Comparison of ENCODE assay signal across 1 cellular context in the genomic region with DNA sequence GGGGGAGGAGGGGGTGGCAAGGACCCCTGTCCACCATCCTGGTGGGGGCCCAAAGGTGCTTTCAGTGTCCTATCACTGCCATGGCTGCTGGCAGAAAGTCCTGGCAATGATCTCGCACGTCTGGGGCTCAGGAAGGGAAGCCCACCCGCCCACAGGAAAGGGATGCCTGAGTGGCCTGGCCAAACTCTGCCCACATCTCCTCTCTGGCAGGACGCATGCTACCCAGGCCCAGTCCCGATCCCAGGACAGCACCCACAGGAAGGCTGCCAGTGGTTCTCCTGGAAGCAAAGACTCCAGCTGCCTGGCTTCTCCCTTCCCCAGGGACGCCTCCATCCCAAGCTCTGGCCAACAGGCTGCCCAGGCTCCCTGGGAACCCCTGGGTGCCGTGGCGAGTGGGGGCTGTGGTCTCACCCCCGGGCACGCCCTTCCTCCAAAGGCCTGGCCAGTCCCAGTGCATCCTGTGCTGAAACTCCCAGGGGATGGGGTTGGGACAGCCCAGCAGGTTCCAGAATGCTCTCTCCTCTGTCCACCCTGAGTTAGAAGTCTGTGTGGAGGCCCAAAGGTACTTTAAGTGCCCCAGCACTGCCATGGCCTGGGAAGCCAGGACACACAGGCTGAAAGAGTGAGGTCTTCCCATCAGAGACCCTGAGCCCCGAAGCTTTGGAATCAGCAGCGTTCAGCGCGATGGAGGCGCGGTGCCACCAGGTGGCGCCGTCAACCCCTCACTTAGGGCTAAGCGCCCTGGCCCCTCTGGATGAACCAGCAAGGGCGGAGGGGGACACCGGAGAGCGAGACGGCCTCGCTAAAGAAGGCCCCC.
TF ChIP-seq lines count a peak whose summit lies in the region.

No MANE protein-coding gene starts in this region.

TF ChIP-seq in HepG2, 621 proteins besides CTCF, POLR2A, EP300 and RAD21 (continued from another document and continues in another):
- TF ChIP-seq, protein P1, sequence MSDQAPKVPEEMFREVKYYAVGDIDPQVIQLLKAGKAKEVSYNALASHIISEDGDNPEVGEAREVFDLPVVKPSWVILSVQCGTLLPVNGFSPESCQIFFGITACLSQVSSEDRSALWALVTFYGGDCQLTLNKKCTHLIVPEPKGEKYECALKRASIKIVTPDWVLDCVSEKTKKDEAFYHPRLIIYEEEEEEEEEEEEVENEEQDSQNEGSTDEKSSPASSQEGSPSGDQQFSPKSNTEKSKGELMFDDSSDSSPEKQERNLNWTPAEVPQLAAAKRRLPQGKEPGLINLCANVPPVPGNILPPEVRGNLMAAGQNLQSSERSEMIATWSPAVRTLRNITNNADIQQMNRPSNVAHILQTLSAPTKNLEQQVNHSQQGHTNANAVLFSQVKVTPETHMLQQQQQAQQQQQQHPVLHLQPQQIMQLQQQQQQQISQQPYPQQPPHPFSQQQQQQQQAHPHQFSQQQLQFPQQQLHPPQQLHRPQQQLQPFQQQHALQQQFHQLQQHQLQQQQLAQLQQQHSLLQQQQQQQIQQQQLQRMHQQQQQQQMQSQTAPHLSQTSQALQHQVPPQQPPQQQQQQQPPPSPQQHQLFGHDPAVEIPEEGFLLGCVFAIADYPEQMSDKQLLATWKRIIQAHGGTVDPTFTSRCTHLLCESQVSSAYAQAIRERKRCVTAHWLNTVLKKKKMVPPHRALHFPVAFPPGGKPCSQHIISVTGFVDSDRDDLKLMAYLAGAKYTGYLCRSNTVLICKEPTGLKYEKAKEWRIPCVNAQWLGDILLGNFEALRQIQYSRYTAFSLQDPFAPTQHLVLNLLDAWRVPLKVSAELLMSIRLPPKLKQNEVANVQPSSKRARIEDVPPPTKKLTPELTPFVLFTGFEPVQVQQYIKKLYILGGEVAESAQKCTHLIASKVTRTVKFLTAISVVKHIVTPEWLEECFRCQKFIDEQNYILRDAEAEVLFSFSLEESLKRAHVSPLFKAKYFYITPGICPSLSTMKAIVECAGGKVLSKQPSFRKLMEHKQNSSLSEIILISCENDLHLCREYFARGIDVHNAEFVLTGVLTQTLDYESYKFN (CRISPR knock-in tag; conservative IDR thresholded peaks at IDR 0.05): no peak
- TF ChIP-seq FOXM1 (CRISPR knock-in tag; IDR thresholded peaks at IDR 0.05) (no peak), MED13 (CRISPR knock-in tag; IDR thresholded peaks at IDR 0.05) (no peak), MAF1 (CRISPR knock-in tag; IDR thresholded peaks at IDR 0.05; ENCODE audit: borderline replicate concordance) (no peak), FOXC1 (CRISPR knock-in tag; IDR thresholded peaks at IDR 0.05; ENCODE audit: borderline replicate concordance) (no peak), CBX1 (IDR thresholded peaks at IDR 0.05; ENCODE audit: low read depth) (no peak), ZNF607 (CRISPR knock-in tag; IDR thresholded peaks at IDR 0.05; ENCODE audit: borderline replicate concordance) (no peak), HIVEP1 (CRISPR knock-in tag; IDR thresholded peaks at IDR 0.05) (no peak), HOXA5 (CRISPR knock-in tag; IDR thresholded peaks at IDR 0.05) (peak; percentile 63; the same call in 1 of the 2 replicates), HES4 (CRISPR knock-in tag; IDR thresholded peaks at IDR 0.05; ENCODE audit: borderline replicate concordance) (no peak), AGO1 (IDR thresholded peaks at IDR 0.05; ENCODE audit: low read depth, low read length, poor library complexity, severe bottlenecking) (no peak), KLF13 (CRISPR knock-in tag; IDR thresholded peaks at IDR 0.05) (no peak; the same call in 1 of the 2 replicates), KMT2A (CRISPR knock-in tag; IDR thresholded peaks at IDR 0.05) (peak; percentile 26; the same call in 1 of the 2 replicates), HMGA1 (CRISPR knock-in tag; conservative IDR thresholded peaks at IDR 0.05) (no peak), NR3C1 (CRISPR knock-in tag; IDR thresholded peaks at IDR 0.05) (no peak), RBAK (CRISPR knock-in tag; IDR thresholded peaks at IDR 0.05) (no peak), ZNF3 (CRISPR knock-in tag; IDR thresholded peaks at IDR 0.05) (no peak), ATAD3A (CRISPR knock-in tag; IDR thresholded peaks at IDR 0.05) (no peak), FOXA3 (CRISPR knock-in tag; IDR thresholded peaks at IDR 0.05) (no peak), KDM3A (CRISPR knock-in tag; IDR thresholded peaks at IDR 0.05; ENCODE audit: low read depth) (peak; percentile 69; the same call in 1 of the 2 replicates), MEF2D (CRISPR knock-in tag; IDR thresholded peaks at IDR 0.05) (0 out of 2 replicates have a peak, but pooled peaks have one; percentile 23), HNRNPL (IDR thresholded peaks at IDR 0.05; ENCODE audit: low read depth, low read length) (no peak), ZSCAN31 (CRISPR knock-in tag; IDR thresholded peaks at IDR 0.05; ENCODE audit: low read depth) (no peak), ZNF30 (CRISPR knock-in tag; IDR thresholded peaks at IDR 0.05) (no peak)
- TF ChIP-seq, protein P2, sequence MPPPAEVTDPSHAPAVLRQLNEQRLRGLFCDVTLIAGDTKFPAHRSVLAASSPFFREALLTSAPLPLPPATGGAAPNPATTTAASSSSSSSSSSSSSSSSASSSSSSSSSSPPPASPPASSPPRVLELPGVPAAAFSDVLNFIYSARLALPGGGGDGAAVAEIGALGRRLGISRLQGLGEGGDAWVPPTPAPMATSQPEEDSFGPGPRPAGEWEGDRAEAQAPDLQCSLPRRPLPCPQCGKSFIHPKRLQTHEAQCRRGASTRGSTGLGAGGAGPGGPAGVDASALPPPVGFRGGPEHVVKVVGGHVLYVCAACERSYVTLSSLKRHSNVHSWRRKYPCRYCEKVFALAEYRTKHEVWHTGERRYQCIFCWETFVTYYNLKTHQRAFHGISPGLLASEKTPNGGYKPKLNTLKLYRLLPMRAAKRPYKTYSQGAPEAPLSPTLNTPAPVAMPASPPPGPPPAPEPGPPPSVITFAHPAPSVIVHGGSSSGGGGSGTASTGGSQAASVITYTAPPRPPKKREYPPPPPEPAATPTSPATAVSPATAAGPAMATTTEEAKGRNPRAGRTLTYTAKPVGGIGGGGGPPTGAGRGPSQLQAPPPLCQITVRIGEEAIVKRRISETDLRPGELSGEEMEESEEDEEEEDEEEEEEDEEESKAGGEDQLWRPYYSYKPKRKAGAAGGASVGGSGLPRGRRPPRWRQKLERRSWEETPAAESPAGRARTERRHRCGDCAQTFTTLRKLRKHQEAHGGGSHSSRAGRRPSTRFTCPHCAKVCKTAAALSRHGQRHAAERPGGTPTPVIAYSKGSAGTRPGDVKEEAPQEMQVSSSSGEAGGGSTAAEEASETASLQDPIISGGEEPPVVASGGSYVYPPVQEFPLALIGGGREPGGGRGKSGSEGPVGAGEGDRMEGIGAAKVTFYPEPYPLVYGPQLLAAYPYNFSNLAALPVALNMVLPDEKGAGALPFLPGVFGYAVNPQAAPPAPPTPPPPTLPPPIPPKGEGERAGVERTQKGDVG (CRISPR knock-in tag; IDR thresholded peaks at IDR 0.05; ENCODE audit: borderline replicate concordance): no peak
- TF ChIP-seq, protein P3, sequence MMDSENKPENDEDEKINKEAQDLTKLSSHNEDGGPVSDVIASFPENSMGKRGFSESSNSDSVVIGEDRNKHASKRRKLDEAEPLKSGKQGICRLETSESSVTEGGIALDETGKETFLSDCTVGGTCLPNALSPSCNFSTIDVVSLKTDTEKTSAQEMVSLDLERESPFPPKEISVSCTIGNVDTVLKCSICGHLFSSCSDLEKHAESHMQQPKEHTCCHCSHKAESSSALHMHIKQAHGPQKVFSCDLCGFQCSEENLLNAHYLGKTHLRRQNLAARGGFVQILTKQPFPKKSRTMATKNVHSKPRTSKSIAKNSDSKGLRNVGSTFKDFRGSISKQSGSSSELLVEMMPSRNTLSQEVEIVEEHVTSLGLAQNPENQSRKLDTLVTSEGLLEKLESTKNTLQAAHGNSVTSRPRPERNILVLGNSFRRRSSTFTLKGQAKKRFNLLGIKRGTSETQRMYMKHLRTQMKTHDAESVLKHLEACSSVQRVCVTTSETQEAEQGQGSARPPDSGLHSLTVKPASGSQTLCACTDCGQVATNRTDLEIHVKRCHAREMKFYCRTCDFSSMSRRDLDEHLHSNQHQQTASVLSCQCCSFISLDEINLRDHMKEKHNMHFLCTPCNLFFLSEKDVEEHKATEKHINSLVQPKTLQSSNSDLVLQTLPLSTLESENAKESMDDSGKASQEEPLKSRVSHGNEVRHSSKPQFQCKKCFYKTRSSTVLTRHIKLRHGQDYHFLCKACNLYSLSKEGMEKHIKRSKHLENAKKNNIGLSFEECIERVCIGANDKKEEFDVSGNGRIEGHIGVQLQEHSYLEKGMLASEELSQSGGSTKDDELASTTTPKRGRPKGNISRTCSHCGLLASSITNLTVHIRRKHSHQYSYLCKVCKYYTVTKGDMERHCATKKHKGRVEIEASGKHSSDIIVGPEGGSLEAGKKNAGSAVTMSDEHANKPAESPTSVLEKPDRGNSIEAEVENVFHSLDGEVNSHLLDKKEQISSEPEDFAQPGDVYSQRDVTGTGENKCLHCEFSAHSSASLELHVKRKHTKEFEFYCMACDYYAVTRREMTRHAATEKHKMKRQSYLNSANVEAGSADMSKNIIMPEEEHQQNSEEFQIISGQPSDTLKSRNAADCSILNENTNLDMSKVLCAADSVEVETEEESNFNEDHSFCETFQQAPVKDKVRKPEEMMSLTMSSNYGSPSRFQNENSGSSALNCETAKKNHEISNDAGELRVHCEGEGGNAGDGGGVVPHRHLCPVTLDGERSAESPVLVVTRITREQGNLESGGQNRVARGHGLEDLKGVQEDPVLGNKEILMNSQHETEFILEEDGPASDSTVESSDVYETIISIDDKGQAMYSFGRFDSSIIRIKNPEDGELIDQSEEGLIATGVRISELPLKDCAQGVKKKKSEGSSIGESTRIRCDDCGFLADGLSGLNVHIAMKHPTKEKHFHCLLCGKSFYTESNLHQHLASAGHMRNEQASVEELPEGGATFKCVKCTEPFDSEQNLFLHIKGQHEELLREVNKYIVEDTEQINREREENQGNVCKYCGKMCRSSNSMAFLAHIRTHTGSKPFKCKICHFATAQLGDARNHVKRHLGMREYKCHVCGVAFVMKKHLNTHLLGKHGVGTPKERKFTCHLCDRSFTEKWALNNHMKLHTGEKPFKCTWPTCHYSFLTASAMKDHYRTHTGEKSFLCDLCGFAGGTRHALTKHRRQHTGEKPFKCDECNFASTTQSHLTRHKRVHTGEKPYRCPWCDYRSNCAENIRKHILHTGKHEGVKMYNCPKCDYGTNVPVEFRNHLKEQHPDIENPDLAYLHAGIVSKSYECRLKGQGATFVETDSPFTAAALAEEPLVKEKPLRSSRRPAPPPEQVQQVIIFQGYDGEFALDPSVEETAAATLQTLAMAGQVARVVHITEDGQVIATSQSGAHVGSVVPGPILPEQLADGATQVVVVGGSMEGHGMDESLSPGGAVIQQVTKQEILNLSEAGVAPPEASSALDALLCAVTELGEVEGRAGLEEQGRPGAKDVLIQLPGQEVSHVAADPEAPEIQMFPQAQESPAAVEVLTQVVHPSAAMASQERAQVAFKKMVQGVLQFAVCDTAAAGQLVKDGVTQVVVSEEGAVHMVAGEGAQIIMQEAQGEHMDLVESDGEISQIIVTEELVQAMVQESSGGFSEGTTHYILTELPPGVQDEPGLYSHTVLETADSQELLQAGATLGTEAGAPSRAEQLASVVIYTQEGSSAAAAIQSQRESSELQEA (CRISPR knock-in tag; IDR thresholded peaks at IDR 0.05; ENCODE audit: not compliant biosample characterization): no peak
- TF ChIP-seq, protein P4, sequence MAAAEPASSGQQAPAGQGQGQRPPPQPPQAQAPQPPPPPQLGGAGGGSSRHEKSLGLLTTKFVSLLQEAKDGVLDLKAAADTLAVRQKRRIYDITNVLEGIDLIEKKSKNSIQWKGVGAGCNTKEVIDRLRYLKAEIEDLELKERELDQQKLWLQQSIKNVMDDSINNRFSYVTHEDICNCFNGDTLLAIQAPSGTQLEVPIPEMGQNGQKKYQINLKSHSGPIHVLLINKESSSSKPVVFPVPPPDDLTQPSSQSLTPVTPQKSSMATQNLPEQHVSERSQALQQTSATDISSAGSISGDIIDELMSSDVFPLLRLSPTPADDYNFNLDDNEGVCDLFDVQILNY (CRISPR knock-in tag; conservative IDR thresholded peaks at IDR 0.05): no peak
- TF ChIP-seq, protein P5, sequence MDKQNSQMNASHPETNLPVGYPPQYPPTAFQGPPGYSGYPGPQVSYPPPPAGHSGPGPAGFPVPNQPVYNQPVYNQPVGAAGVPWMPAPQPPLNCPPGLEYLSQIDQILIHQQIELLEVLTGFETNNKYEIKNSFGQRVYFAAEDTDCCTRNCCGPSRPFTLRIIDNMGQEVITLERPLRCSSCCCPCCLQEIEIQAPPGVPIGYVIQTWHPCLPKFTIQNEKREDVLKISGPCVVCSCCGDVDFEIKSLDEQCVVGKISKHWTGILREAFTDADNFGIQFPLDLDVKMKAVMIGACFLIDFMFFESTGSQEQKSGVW (CRISPR knock-in tag; IDR thresholded peaks at IDR 0.05; ENCODE audit: borderline replicate concordance): no peak
- TF ChIP-seq, protein P6, sequence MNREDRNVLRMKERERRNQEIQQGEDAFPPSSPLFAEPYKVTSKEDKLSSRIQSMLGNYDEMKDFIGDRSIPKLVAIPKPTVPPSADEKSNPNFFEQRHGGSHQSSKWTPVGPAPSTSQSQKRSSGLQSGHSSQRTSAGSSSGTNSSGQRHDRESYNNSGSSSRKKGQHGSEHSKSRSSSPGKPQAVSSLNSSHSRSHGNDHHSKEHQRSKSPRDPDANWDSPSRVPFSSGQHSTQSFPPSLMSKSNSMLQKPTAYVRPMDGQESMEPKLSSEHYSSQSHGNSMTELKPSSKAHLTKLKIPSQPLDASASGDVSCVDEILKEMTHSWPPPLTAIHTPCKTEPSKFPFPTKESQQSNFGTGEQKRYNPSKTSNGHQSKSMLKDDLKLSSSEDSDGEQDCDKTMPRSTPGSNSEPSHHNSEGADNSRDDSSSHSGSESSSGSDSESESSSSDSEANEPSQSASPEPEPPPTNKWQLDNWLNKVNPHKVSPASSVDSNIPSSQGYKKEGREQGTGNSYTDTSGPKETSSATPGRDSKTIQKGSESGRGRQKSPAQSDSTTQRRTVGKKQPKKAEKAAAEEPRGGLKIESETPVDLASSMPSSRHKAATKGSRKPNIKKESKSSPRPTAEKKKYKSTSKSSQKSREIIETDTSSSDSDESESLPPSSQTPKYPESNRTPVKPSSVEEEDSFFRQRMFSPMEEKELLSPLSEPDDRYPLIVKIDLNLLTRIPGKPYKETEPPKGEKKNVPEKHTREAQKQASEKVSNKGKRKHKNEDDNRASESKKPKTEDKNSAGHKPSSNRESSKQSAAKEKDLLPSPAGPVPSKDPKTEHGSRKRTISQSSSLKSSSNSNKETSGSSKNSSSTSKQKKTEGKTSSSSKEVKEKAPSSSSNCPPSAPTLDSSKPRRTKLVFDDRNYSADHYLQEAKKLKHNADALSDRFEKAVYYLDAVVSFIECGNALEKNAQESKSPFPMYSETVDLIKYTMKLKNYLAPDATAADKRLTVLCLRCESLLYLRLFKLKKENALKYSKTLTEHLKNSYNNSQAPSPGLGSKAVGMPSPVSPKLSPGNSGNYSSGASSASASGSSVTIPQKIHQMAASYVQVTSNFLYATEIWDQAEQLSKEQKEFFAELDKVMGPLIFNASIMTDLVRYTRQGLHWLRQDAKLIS (CRISPR knock-in tag; IDR thresholded peaks at IDR 0.05): no peak
- TF ChIP-seq, protein P7, sequence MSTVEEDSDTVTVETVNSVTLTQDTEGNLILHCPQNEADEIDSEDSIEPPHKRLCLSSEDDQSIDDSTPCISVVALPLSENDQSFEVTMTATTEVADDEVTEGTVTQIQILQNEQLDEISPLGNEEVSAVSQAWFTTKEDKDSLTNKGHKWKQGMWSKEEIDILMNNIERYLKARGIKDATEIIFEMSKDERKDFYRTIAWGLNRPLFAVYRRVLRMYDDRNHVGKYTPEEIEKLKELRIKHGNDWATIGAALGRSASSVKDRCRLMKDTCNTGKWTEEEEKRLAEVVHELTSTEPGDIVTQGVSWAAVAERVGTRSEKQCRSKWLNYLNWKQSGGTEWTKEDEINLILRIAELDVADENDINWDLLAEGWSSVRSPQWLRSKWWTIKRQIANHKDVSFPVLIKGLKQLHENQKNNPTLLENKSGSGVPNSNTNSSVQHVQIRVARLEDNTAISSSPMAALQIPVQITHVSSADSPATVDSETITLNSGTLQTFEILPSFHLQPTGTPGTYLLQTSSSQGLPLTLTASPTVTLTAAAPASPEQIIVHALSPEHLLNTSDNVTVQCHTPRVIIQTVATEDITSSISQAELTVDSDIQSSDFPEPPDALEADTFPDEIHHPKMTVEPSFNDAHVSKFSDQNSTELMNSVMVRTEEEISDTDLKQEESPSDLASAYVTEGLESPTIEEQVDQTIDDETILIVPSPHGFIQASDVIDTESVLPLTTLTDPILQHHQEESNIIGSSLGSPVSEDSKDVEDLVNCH (CRISPR knock-in tag; IDR thresholded peaks at IDR 0.05): no peak
